Comparison of ENCODE assay signal across 16 cellular contexts in the genomic region with DNA sequence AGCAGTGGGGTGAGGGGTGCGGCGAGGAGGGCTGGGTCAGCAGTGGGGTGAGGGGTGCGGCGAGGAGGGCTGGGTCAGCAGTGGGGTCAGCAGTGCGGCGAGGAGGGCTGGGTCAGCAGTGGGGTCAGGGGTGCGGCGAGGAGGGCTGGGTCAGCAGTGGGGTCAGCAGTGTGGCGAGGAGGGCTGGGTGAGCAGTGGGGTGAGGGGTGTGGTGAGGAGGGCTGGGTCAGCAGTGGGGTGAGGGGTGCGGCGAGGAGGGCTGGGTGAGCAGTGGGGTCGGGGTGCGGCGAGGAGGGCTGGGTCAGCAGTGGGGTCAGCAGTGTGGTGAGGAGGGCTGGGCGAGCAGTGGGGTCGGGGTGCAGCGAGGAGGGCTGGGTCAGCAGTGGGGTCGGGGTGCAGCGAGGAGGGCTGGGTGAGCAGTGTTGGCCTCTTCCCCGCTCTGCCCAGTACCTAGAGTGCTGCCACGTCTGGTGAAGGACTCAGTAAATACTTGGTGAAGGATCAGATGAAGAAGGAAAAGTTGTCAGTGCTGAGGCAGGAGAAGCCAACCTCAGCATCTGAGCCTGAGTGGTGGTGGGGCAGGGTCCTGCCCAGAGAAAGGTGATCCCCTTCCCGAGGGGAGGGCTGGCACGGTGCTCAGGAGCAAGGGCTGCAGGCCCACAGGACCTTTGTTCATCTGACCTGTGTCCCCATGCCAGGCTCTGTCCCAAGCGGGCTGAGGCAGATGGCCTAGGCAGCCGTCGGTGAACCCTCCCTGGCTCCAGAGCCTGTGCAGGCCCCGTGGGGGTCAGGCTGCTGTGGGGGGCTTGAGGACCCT.
DNase-seq lines count a peak whose midpoint lies in the region; ATAC-seq, FAIRE-seq and TF ChIP-seq lines count a peak whose summit lies in the region.
"Had no signal": no experiment of that assay in that cellular context is flagged by ENCODE, and none has a peak within 500 bp of the region (broad histone marks: within the 10 kb centered on the region; RNA-seq: fewer than 3 reads in every experiment).

No MANE protein-coding gene starts in this region.

- WGBS in hepatocyte (ENCODE audit: low lambda C conversion rate, missing lambda C conversion rate), result 84% methylated on average over 7 of the region's 27 CpGs

- H3K36me3 ChIP-seq in BLaER1 treated with 17β-estradiol and CSF1 and Interleukin-3, amounts not matched to agents 10 nM and 100 nM, result no peaks in the 10 kb centered on the region
- H3K36me3 ChIP-seq in hepatocyte (replicated peaks; ENCODE audit: insufficient read depth, low read depth), result no peaks in the 10 kb centered on the region
- H3K36me3 ChIP-seq: pancreas, suprapubic skin had no signal

- H3K4me3 ChIP-seq in BLaER1 treated with 17β-estradiol and CSF1 and Interleukin-3, amounts not matched to agents 10 nM and 100 nM, result no peak overlapping the region
- H3K4me3 ChIP-seq in hepatocyte, result no peak overlapping the region
- H3K4me3 ChIP-seq: mucosa of descending colon, pancreas, suprapubic skin had no signal

- peaks cover 0 to 5% (median 0%) of the 10 kb centered on the region in 11 experiments; a peak in 1 of 22 replicates for H4K20me1 ChIP-seq in BLaER1 treated with 17β-estradiol and CSF1 and Interleukin-3, amounts not matched to agents 10 nM and 100 nM
- H4K20me1 ChIP-seq in hepatocyte (ENCODE audit: insufficient read depth, poor library complexity, severe bottlenecking), result no peaks in the 10 kb centered on the region

- TF ChIP-seq POLR2A in GM12892 (IDR thresholded peaks at IDR 0.05; ENCODE audit: low read depth, low read length), result no peak

- H3K27me3 ChIP-seq in BLaER1 treated with 17β-estradiol and CSF1 and Interleukin-3, amounts not matched to agents 10 nM and 100 nM, result no peaks in the 10 kb centered on the region
- no peaks in the 10 kb centered on the region for H3K27me3 ChIP-seq in hepatocyte
- H3K27me3 ChIP-seq: pancreas, suprapubic skin had no signal

- H3K79me2 ChIP-seq in hepatocyte, result no peaks in the 10 kb centered on the region

- H2AFZ ChIP-seq in hepatocyte, result no peak overlapping the region

- H3K4me2 ChIP-seq in BLaER1 treated with 17β-estradiol and CSF1 and Interleukin-3, amounts not matched to agents 10 nM and 100 nM, result peak overlapping the region in 10 of 11 experiments; percentile 6 to 89 (median 83); a peak in 18 of 22 replicates
- no peak overlapping the region for H3K4me2 ChIP-seq in hepatocyte

- no peak for FAIRE-seq in GM12892 (lab: Jason Lieb, UNC)
- FAIRE-seq: keratinocyte, pancreas had no signal

- H3K9ac ChIP-seq in BLaER1 treated with 17β-estradiol and CSF1 and Interleukin-3, amounts not matched to agents 10 nM and 100 nM, result peak overlapping the region in 4 of 11 experiments; percentile 17 to 56 (median 53); a peak in 4 of 22 replicates

- ATAC-seq in sciatic nerve (no peak), GM21390 (IDR thresholded peaks at IDR 0.05; ENCODE audit: unreplicated experiment) (no peak), HG03135 (IDR thresholded peaks at IDR 0.05; ENCODE audit: unreplicated experiment) (no peak)
- ATAC-seq: effector memory CD8-positive, alpha-beta T cell had no signal

- no peaks in the 10 kb centered on the region for H3K9me3 ChIP-seq in BLaER1 treated with 17β-estradiol and CSF1 and Interleukin-3, amounts not matched to agents 10 nM and 100 nM (replicated peaks in 1 of 11)
- no peaks in the 10 kb centered on the region for H3K9me3 ChIP-seq in hepatocyte (ENCODE audit: low read depth)
- H3K9me3 ChIP-seq: mucosa of descending colon, pancreas, suprapubic skin had no signal

- no peaks in the 10 kb centered on the region for H3K9me2 ChIP-seq in hepatocyte (replicated peaks; ENCODE audit: insufficient read depth)

- intact Hi-C loops in sciatic nerve (cut with DNase I), result loop anchor here (2.0 kb wide), 1 partner anchor 23 kb away; no protein-coding TSS in a partner anchor

- DNase-seq in GM12892 (ENCODE audit: insufficient read length) (peak; percentile 21), hepatocyte (ENCODE audit: low spot score) (peak; percentile 3), sciatic nerve (ENCODE audit: low spot score) (peak; percentile 56), kidney glomerular epithelial cell (lab: John Stamatoyannopoulos, UW) (no peak)
- DNase-seq: activated gamma-delta T cell; amygdala; effector memory CD8-positive, alpha-beta T cell; stimulated activated CD4-positive, alpha-beta T cell treated with anti-CD3 and anti-CD28 coated beads, Interleukin-4, amount 100 ng/mL, for 24 hours; SW 1271 had no signal

- no peak for TF ChIP-seq CTCF in hepatocyte (IDR thresholded peaks at IDR 0.05; ENCODE audit: poor library complexity)

- H3K27ac ChIP-seq in BLaER1 treated with 17β-estradiol and CSF1 and Interleukin-3, amounts not matched to agents 10 nM and 100 nM, result peak overlapping the region in 4 of 11 experiments; percentile 30 to 64 (median 50); a peak in 6 of 22 replicates
- no peak overlapping the region for H3K27ac ChIP-seq in hepatocyte
- H3K27ac ChIP-seq: pancreas, suprapubic skin had no signal

- H3K4me1 ChIP-seq in BLaER1 treated with 17β-estradiol and CSF1 and Interleukin-3, amounts not matched to agents 10 nM and 100 nM, result peaks cover 16 to 40% (median 29%) of the 10 kb centered on the region in 10 experiments
- H3K4me1 ChIP-seq in hepatocyte (ENCODE audit: insufficient read depth), result peaks cover 4% of the 10 kb centered on the region
- H3K4me1 ChIP-seq: pancreas had no signal
